18 cellular contexts compared by ENCODE assay signal in the genomic region with DNA sequence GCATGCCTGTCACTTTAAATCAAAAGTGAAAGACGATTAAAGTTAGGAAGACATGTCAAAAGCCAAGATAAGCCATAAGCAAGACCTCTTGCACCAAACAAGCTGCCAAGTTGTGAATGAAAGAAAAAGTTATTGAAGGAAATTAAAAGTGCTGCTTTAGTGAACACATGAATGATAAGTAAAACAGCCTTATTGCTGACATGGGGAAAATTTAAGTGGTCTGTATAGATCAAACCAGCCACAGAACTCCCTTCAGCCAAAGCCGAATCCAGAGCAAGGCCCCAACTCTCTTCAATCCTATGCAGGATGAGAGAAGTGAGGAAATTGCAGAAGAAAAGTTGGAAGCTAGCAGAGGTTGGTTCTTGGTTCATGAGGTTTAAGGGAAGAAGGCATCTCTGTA.
"Had no signal": no experiment of that assay in that cellular context is flagged by ENCODE, and none has a peak within 500 bp of the region (broad histone marks: within the 10 kb centered on the region; RNA-seq: fewer than 3 reads in every experiment).

No MANE protein-coding gene starts in this region.

- H3K27me3 ChIP-seq: body of pancreas, esophagus squamous epithelium, neutrophil, pancreas, stomach had no signal

- H3K4me1 Mint-ChIP-seq: stimulated activated effector memory CD8-positive, alpha-beta T cell treated with anti-CD3 and anti-CD28 coated beads, Interleukin-12 subunit alpha, Interleukin-12 subunit beta, amount 100 ng/mL, for 72 hours had no signal

- H3K27ac ChIP-seq: body of pancreas, esophagus squamous epithelium, hepatocyte, neutrophil, pancreas, stomach had no signal

- ATAC-seq: body of pancreas; effector memory CD8-positive, alpha-beta T cell; left cardiac atrium; naive thymus-derived CD8-positive, alpha-beta T cell; pancreas; sciatic nerve; stimulated activated effector memory CD8-positive, alpha-beta T cell treated with anti-CD3 and anti-CD28 coated beads, Interleukin-12 subunit alpha, Interleukin-12 subunit beta, amount 100 ng/mL, for 72 hours had no signal

- H3K36me3 Mint-ChIP-seq: activated naive CD8-positive, alpha-beta T cell; naive thymus-derived CD8-positive, alpha-beta T cell; type B pancreatic cell had no signal

- H3K27ac Mint-ChIP-seq: activated naive CD8-positive, alpha-beta T cell; stimulated activated effector memory CD8-positive, alpha-beta T cell treated with anti-CD3 and anti-CD28 coated beads, Interleukin-12 subunit alpha, Interleukin-12 subunit beta, amount 100 ng/mL, for 72 hours; type B pancreatic cell had no signal

- H3K4me1 ChIP-seq: pancreas had no signal

- H3K9me3 ChIP-seq: body of pancreas, esophagus squamous epithelium, neutrophil, pancreas, stomach had no signal

- H3K36me3 ChIP-seq: esophagus squamous epithelium, neutrophil, pancreas, stomach had no signal

- H3K27me3 Mint-ChIP-seq: activated naive CD8-positive, alpha-beta T cell; effector memory CD8-positive, alpha-beta T cell; naive thymus-derived CD8-positive, alpha-beta T cell had no signal

- H3K4me3 Mint-ChIP-seq: activated naive CD8-positive, alpha-beta T cell; effector memory CD8-positive, alpha-beta T cell; naive thymus-derived CD8-positive, alpha-beta T cell; stimulated activated effector memory CD8-positive, alpha-beta T cell treated with anti-CD3 and anti-CD28 coated beads, Interleukin-12 subunit alpha, Interleukin-12 subunit beta, amount 100 ng/mL, for 72 hours; type B pancreatic cell had no signal

- H3K9me3 Mint-ChIP-seq: effector memory CD8-positive, alpha-beta T cell; naive thymus-derived CD8-positive, alpha-beta T cell; stimulated activated effector memory CD8-positive, alpha-beta T cell treated with anti-CD3 and anti-CD28 coated beads, Interleukin-12 subunit alpha, Interleukin-12 subunit beta, amount 100 ng/mL, for 72 hours; type B pancreatic cell had no signal

- H3K4me3 ChIP-seq: body of pancreas, esophagus squamous epithelium, hepatocyte, pancreas, smooth muscle cell, stomach had no signal

- H3K4me2 ChIP-seq: hepatocyte, smooth muscle cell had no signal

- DNase-seq: activated effector memory CD4-positive, alpha-beta T cell treated with Interleukin-2 at 50 U/mL for 16 hours; amygdala; body of pancreas; effector memory CD8-positive, alpha-beta T cell; esophagus squamous epithelium; left cardiac atrium; mesendoderm; naive thymus-derived CD8-positive, alpha-beta T cell; pancreas; stimulated activated CD4-positive, alpha-beta T cell treated with anti-CD3 and anti-CD28 coated beads, Interleukin-4, amount 100 ng/mL, for 1 hour; stomach had no signal
